1 cellular context compared by ENCODE assay signal in genomic region chr9:38119570-38119969, GRCh38.
TF ChIP-seq lines count a peak whose summit lies in the region.

No MANE protein-coding gene starts in this region.

TF ChIP-seq in SK-N-SH, 30 proteins besides CTCF, POLR2A, EP300 and RAD21 (continued from another document):
- TF ChIP-seq, protein P1, sequence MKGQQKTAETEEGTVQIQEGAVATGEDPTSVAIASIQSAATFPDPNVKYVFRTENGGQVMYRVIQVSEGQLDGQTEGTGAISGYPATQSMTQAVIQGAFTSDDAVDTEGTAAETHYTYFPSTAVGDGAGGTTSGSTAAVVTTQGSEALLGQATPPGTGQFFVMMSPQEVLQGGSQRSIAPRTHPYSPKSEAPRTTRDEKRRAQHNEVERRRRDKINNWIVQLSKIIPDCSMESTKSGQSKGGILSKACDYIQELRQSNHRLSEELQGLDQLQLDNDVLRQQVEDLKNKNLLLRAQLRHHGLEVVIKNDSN (IDR thresholded peaks at IDR 0.05; ENCODE audit: borderline replicate concordance, low read depth), result no peak
- TF ChIP-seq CHD2 (IDR thresholded peaks at IDR 0.05; ENCODE audit: low read length, partially characterized antibody), result no peak
- no peak for TF ChIP-seq FOXJ3 (CRISPR knock-in tag; IDR thresholded peaks at IDR 0.05)
- TF ChIP-seq SIN3A (IDR thresholded peaks at IDR 0.05; ENCODE audit: borderline replicate concordance, low read depth, low read length), result no peak
